ENCODE assay signal across 8 cellular contexts in the genomic region with DNA sequence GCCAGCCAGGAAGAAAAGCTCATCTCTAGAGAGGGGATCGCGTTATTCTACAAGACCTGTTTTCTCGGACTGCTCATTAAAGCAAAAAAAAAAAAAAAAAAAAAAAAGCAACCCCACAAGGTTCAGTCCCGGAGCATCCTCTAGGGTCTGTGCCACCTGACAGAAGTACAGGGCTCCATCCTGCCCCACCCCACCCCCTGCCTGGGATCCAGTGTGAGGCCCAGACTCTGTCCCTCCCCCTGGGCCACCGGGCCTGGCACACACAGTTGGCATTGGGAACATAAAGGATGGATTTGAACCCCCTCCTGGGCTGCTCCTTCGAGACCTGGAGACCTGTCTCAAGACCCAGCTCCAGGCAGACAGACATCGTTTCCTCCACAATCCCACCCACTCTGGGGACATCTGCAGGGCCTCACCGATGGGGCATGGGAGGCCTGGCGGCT. TPM values are rescaled to one million over a fixed set of nuclear protein-coding genes. Genes with fewer than 3 reads are reported as not detected.
DNase-seq lines count a peak whose midpoint lies in the region; ATAC-seq and TF ChIP-seq lines count a peak whose summit lies in the region.

No MANE protein-coding gene starts in this region.

- intact Hi-C loops in left colon (cut with DNase I, micrococcal nuclease) = no loop called here

- ATAC-seq in left colon = no peak
- ATAC-seq in HG03432 (IDR thresholded peaks at IDR 0.05; ENCODE audit: unreplicated experiment) = no peak

- DNase-seq in activated CD8-positive, alpha-beta memory T cell treated with anti-CD3 and anti-CD28 coated beads for 24 hours = peak; percentile 63
- DNase-seq in activated CD8-positive, alpha-beta memory T cell treated with anti-CD3 and anti-CD28 coated beads, Interleukin-2, amount 50 U/mL, for 48 hours = no peak
- DNase-seq in T-helper 9 cell (peak; percentile 20), fibroblast of pulmonary artery (ENCODE audit: low read depth) (peak; percentile 48), retinal pigment epithelial cell (ENCODE audit: low read depth) (no peak), left colon (no peak), kidney glomerular epithelial cell (lab: John Stamatoyannopoulos, UW) (no peak)

- TF ChIP-seq CTCF in fibroblast of pulmonary artery (IDR thresholded peaks at IDR 0.05; ENCODE audit: low read length, missing control alignments) = no peak
- TF ChIP-seq CTCF in retinal pigment epithelial cell (conservative IDR thresholded peaks at IDR 0.05; ENCODE audit: low read depth, low read length) = no peak

- H3K4me3 ChIP-seq in fibroblast of pulmonary artery (replicated peaks; ENCODE audit: low read depth, low read length) = peak overlapping the region; percentile 75
- H3K4me3 ChIP-seq in retinal pigment epithelial cell (ENCODE audit: low read length) = peak overlapping the region; percentile 69

RNA-seq across cellular contexts. Expression of a gene that starts 0.7 kb away (rescaled TPM):
- 1 to 10 TPM; 4.2 to 6.8 TPM for total RNA-seq in left colon

RNA-seq across cellular contexts. Expression of a gene that starts 30.6 kb away (rescaled TPM):
- total RNA-seq in left colon = 1 to 10 TPM; 9.5 to 9.9 TPM

RNA-seq across cellular contexts. Expression of a gene that starts 30.7 kb away (rescaled TPM):
- 10 to 100 TPM; 12.6 to 15.2 TPM for total RNA-seq in left colon

RNA-seq across cellular contexts. Expression of a gene that starts 37.9 kb away (rescaled TPM):
- total RNA-seq in left colon = 10 to 100 TPM; 16.0 to 18.8 TPM

RNA-seq across cellular contexts. Expression of a gene that starts 44.7 kb away (rescaled TPM):
- total RNA-seq in left colon = 10 to 100 TPM; 49.4 to 50.9 TPM

Comparison
In these comparisons a context has a peak if more than half of its experiments do, and no peak if none do; other contexts are left out.
1. DNase-seq: peak in activated CD8-positive, alpha-beta memory T cell treated with anti-CD3 and anti-CD28 coated beads for 24 hours (single experiment), T-helper 9 cell (single experiment) and fibroblast of pulmonary artery (single experiment); none in activated CD8-positive, alpha-beta memory T cell treated with anti-CD3 and anti-CD28 coated beads, Interleukin-2, amount 50 U/mL, for 48 hours (single experiment), retinal pigment epithelial cell (single experiment), left colon (0 of 2) and kidney glomerular epithelial cell (single experiment).